ENCODE assay signal across 13 cellular contexts in genomic region chr2:236872015-236872414, GRCh38.
DNase-seq lines count a peak whose midpoint lies in the region; ATAC-seq and TF ChIP-seq lines count a peak whose summit lies in the region.
"Had no signal": no experiment of that assay in that cellular context is flagged by ENCODE, and none has a peak within 500 bp of the region (broad histone marks: within the 10 kb centered on the region; RNA-seq: fewer than 3 reads in every experiment).

No MANE protein-coding gene starts in this region.

- WGBS in mesodermal cell (ENCODE audit: insufficient coverage in 2 of 2), 2 experiments: 97 to 100% methylated on average over 3 to 4 of the region's 4 CpGs

- H3K27me3 Mint-ChIP-seq in chondrocyte (ENCODE audit: low read depth): no peaks in the 10 kb centered on the region

- no peaks in the 10 kb centered on the region for H3K9me3 Mint-ChIP-seq in chondrocyte (ENCODE audit: low read depth)
- H3K9me3 Mint-ChIP-seq in stimulated activated effector memory CD8-positive, alpha-beta T cell treated with anti-CD3 and anti-CD28 coated beads, Interleukin-12 subunit alpha, Interleukin-12 subunit beta, amount 100 ng/mL, for 72 hours: no peaks in the 10 kb centered on the region
- H3K9me3 Mint-ChIP-seq: activated naive CD4-positive, alpha-beta T cell treated with anti-CD3 and anti-CD28 coated beads, Interleukin-2, amount 50 U/mL, for 72 hours had no signal

- H3K4me1 ChIP-seq in mesodermal cell (ENCODE audit: control insufficient read depth, insufficient read depth, low read length, poor library complexity, severe bottlenecking): peaks cover 17% of the 10 kb centered on the region

- no peaks in the 10 kb centered on the region for H3K9me3 ChIP-seq in mesodermal cell (ENCODE audit: control insufficient read depth, low read length)

- no peak overlapping the region for H3K4me3 ChIP-seq in mesodermal cell (ENCODE audit: extremely low read depth, insufficient read depth, low read length, poor library complexity, severe bottlenecking)

- no peak for ATAC-seq in stimulated activated effector memory CD8-positive, alpha-beta T cell treated with anti-CD3 and anti-CD28 coated beads, Interleukin-12 subunit alpha, Interleukin-12 subunit beta, amount 100 ng/mL, for 72 hours
- no peak for ATAC-seq in GM18511 (IDR thresholded peaks at IDR 0.05; ENCODE audit: unreplicated experiment)
- ATAC-seq: activated naive CD4-positive, alpha-beta T cell treated with anti-CD3 and anti-CD28 coated beads, Interleukin-2, amount 50 U/mL, for 72 hours had no signal

- peak overlapping the region; percentile 80 for H3K27ac ChIP-seq in mesodermal cell (ENCODE audit: low read depth, low read length, severe bottlenecking)
- H3K27ac ChIP-seq: C4-2B had no signal

- peak; percentile 9 for DNase-seq in LHCN-M2 (ENCODE audit: low read depth)
- DNase-seq in chondrocyte (ENCODE audit: low spot score): no peak
- peak in 1 of 2 donors; percentile 26 for DNase-seq in stimulated activated effector memory CD8-positive, alpha-beta T cell treated with anti-CD3 and anti-CD28 coated beads, Interleukin-12 subunit alpha, Interleukin-12 subunit beta, amount 100 ng/mL, for 72 hours (ENCODE audit: low spot score in 2 of 2)
- no peak for DNase-seq in stimulated activated naive CD4-positive, alpha-beta T cell (lab: John Stamatoyannopoulos, UW)
- DNase-seq in dedifferentiated amniotic fluid mesenchymal stem cell (ENCODE audit: extremely low spot score): no peak
- DNase-seq in AG20443 (ENCODE audit: low spot score): no peak
- DNase-seq: activated CD8-positive, alpha-beta memory T cell treated with anti-CD3 and anti-CD28 coated beads, Interleukin-2, amount 50 U/mL, for 4 hours; NCI-H1436 treated with DMSO at 0.1 percent for 48 hours had no signal

- no peak overlapping the region for H3K4me3 Mint-ChIP-seq in chondrocyte (ENCODE audit: unreplicated experiment)
- H3K4me3 Mint-ChIP-seq in stimulated activated effector memory CD8-positive, alpha-beta T cell treated with anti-CD3 and anti-CD28 coated beads, Interleukin-12 subunit alpha, Interleukin-12 subunit beta, amount 100 ng/mL, for 72 hours: no peak overlapping the region

- H3K36me3 Mint-ChIP-seq in chondrocyte (ENCODE audit: low read depth): no peaks in the 10 kb centered on the region
- no peaks in the 10 kb centered on the region for H3K36me3 Mint-ChIP-seq in stimulated activated effector memory CD8-positive, alpha-beta T cell treated with anti-CD3 and anti-CD28 coated beads, Interleukin-12 subunit alpha, Interleukin-12 subunit beta, amount 100 ng/mL, for 72 hours
- H3K36me3 Mint-ChIP-seq: activated naive CD4-positive, alpha-beta T cell treated with anti-CD3 and anti-CD28 coated beads, Interleukin-2, amount 50 U/mL, for 72 hours; IgD-negative memory B cell had no signal

- H3K27ac Mint-ChIP-seq in chondrocyte (ENCODE audit: unreplicated experiment): peak overlapping the region; percentile 95
- peak overlapping the region; percentile 30 for H3K27ac Mint-ChIP-seq in stimulated activated effector memory CD8-positive, alpha-beta T cell treated with anti-CD3 and anti-CD28 coated beads, Interleukin-12 subunit alpha, Interleukin-12 subunit beta, amount 100 ng/mL, for 72 hours
- H3K27ac Mint-ChIP-seq: activated naive CD4-positive, alpha-beta T cell treated with anti-CD3 and anti-CD28 coated beads, Interleukin-2, amount 50 U/mL, for 72 hours had no signal

- no peak for TF ChIP-seq CTCF in chondrocyte (IDR thresholded peaks at IDR 0.05)

- H3K36me3 ChIP-seq in mesodermal cell (ENCODE audit: control insufficient read depth, insufficient read depth, low read length): no peaks in the 10 kb centered on the region

- peaks cover 59% of the 10 kb centered on the region for H3K4me1 Mint-ChIP-seq in chondrocyte (ENCODE audit: low read depth)
- peaks cover 18% of the 10 kb centered on the region for H3K4me1 Mint-ChIP-seq in stimulated activated effector memory CD8-positive, alpha-beta T cell treated with anti-CD3 and anti-CD28 coated beads, Interleukin-12 subunit alpha, Interleukin-12 subunit beta, amount 100 ng/mL, for 72 hours
